Comparison of ENCODE assay signal across 7 cellular contexts in the genomic region with DNA sequence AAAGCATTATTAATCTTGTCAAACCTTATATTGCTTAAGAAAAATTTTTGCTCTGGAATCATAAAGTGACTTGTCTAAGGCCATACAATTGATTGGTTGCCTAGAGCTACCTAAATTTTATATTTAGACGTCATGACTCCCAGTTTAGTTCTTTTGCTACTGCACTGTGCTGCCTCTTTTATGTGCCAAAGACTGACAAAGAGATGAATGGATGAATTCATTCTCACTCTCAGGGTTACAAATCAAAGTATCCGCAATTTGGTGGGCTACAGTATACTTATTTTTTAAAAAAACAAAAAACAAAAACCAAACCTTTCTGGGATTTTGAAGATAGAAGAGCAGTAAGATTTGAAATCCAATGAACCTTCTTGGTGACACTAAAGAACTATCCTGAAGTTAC. TPM values are rescaled to one million over a fixed set of nuclear protein-coding genes. Genes with fewer than 3 reads are reported as not detected.
"Had no signal": no experiment of that assay in that cellular context is flagged by ENCODE, and none has a peak within 500 bp of the region (broad histone marks: within the 10 kb centered on the region; RNA-seq: fewer than 3 reads in every experiment).

No MANE protein-coding gene starts in this region.

- DNase-seq: IMR-90 had no signal

- H3K27ac ChIP-seq: HL-60 had no signal

- H3K27me3 Mint-ChIP-seq: IgD-negative memory B cell had no signal

- H3K27ac Mint-ChIP-seq: IgD-negative memory B cell had no signal

- H3K4me3 Mint-ChIP-seq: IgD-negative memory B cell had no signal

- H3K4me3 ChIP-seq: K562 had no signal

- H3K36me3 Mint-ChIP-seq: IgD-negative memory B cell had no signal

RNA-seq across cellular contexts. Expression of gene TMEM229A, which starts 27.7 kb away (rescaled TPM):
- total RNA-seq: HepG2, HT-29, HT1080, IMR-90, K562 had no signal
